11 cellular contexts compared by ENCODE assay signal in genomic region chr20:3935295-3935955, GRCh38. TPM values are rescaled to one million over a fixed set of nuclear protein-coding genes. Genes with fewer than 3 reads are reported as not detected.
DNase-seq lines count a peak whose midpoint lies in the region; ATAC-seq and TF ChIP-seq lines count a peak whose summit lies in the region.
"Had no signal": no experiment of that assay in that cellular context is flagged by ENCODE, and none has a peak within 500 bp of the region (broad histone marks: within the 10 kb centered on the region; RNA-seq: fewer than 3 reads in every experiment).

No MANE protein-coding gene starts in this region.

- H3K4me3 ChIP-seq in DOHH2 (ENCODE audit: low read length) = no peak overlapping the region; the same call in 1 of the 2 replicates
- no peak overlapping the region for H3K4me3 ChIP-seq in adipocyte (ENCODE audit: low read length)
- no peak overlapping the region for H3K4me3 ChIP-seq in left ventricle myocardium inferior
- H3K4me3 ChIP-seq in testis = no peak overlapping the region
- no peak overlapping the region for H3K4me3 ChIP-seq in brain microvascular endothelial cell (ENCODE audit: low read depth, low read length)
- H3K4me3 ChIP-seq: pancreas, SJCRH30 had no signal

- intact Hi-C loops in left ventricle myocardium inferior (cut with micrococcal nuclease) (no loop called here), testis (cut with DNase I; ENCODE audit: low total_unique reads) (no loop called here)

- TF ChIP-seq POLR2A in testis (IDR thresholded peaks at IDR 0.05) = no peak

- H3K9me3 Mint-ChIP-seq in stimulated activated naive B cell treated with anti-CD40 and anti-IgM and Interleukin-4, amounts not matched to agents 10 μg/mL and 1 μg/mL and 100 μg/mL, for 72 hours = peaks cover 0 to 4% of the 10 kb centered on the region in 2 donors

- H4K20me1 ChIP-seq in DOHH2 (ENCODE audit: control insufficient read depth, insufficient read depth, low read depth, low read length) = no peaks in the 10 kb centered on the region

- H3K4me1 ChIP-seq in DOHH2 (ENCODE audit: control insufficient read depth, low read length) (peaks cover 41% of the 10 kb centered on the region), adipocyte (ENCODE audit: control insufficient read depth, insufficient read depth, low read length) (peaks cover 53% of the 10 kb centered on the region), left ventricle myocardium inferior (peaks cover 56% of the 10 kb centered on the region), testis (peaks cover 30% of the 10 kb centered on the region)
- H3K4me1 ChIP-seq: pancreas, SJCRH30 had no signal

- H3K4me1 Mint-ChIP-seq in stimulated activated naive B cell treated with anti-CD40 and anti-IgM and Interleukin-4, amounts not matched to agents 10 μg/mL and 1 μg/mL and 100 μg/mL, for 72 hours = peaks cover 2 to 16% of the 10 kb centered on the region in 2 donors

- H3K27ac Mint-ChIP-seq in stimulated activated naive B cell treated with anti-CD40 and anti-IgM and Interleukin-4, amounts not matched to agents 10 μg/mL and 1 μg/mL and 100 μg/mL, for 72 hours = no peak overlapping the region

- H3K9ac ChIP-seq in adipocyte (ENCODE audit: low read length) = peak overlapping the region; percentile 32

- H3K36me3 Mint-ChIP-seq in stimulated activated naive B cell treated with anti-CD40 and anti-IgM and Interleukin-4, amounts not matched to agents 10 μg/mL and 1 μg/mL and 100 μg/mL, for 72 hours = peaks cover 27 to 32% of the 10 kb centered on the region in 2 donors

- no peaks in the 10 kb centered on the region; the same call in 1 of the 2 replicates for H3F3A ChIP-seq in DOHH2 (ENCODE audit: control insufficient read depth, insufficient read depth)

- H3K79me2 ChIP-seq in DOHH2 (ENCODE audit: control insufficient read depth, low read length) = no peaks in the 10 kb centered on the region

- TF ChIP-seq CTCF in DOHH2 (IDR thresholded peaks at IDR 0.05; ENCODE audit: low read depth, low read length, poor library complexity, severe bottlenecking) (no peak), left ventricle myocardium inferior (IDR thresholded peaks at IDR 0.05; ENCODE audit: borderline replicate concordance) (no peak), testis (IDR thresholded peaks at IDR 0.05) (no peak), brain microvascular endothelial cell (IDR thresholded peaks at IDR 0.05; ENCODE audit: low read depth, low read length, missing control alignments) (no peak)

- H3K27me3 Mint-ChIP-seq in stimulated activated naive B cell treated with anti-CD40 and anti-IgM and Interleukin-4, amounts not matched to agents 10 μg/mL and 1 μg/mL and 100 μg/mL, for 72 hours = no peaks in the 10 kb centered on the region

- no peaks in the 10 kb centered on the region for H3K27me3 ChIP-seq in DOHH2 (ENCODE audit: control insufficient read depth, low read length)
- no peaks in the 10 kb centered on the region for H3K27me3 ChIP-seq in adipocyte (replicated peaks; ENCODE audit: control insufficient read depth, insufficient read depth, low read length)
- H3K27me3 ChIP-seq in left ventricle myocardium inferior (ENCODE audit: low read depth) = no peaks in the 10 kb centered on the region
- no peaks in the 10 kb centered on the region for H3K27me3 ChIP-seq in testis
- no peaks in the 10 kb centered on the region for H3K27me3 ChIP-seq in brain microvascular endothelial cell (replicated peaks)
- H3K27me3 ChIP-seq: pancreas, SJCRH30 had no signal

- H3K27ac ChIP-seq in DOHH2 (ENCODE audit: low read depth, low read length) (peak overlapping the region; percentile 31), left ventricle myocardium inferior (replicated peaks) (peak overlapping the region; percentile 81), testis (peak overlapping the region; percentile 36 to 43), brain microvascular endothelial cell (no peak overlapping the region)
- H3K27ac ChIP-seq: pancreas, SJCRH30 had no signal

- no peaks in the 10 kb centered on the region for H3K9me2 ChIP-seq in DOHH2 (replicated peaks; ENCODE audit: control insufficient read depth, low read length)

- DNase-seq in adipocyte (ENCODE audit: low read depth) = no peak
- peak; percentile 59 for DNase-seq in left ventricle myocardium inferior
- peak; percentile 79 for DNase-seq in testis
- no peak for DNase-seq in stimulated activated naive B cell treated with anti-CD40 and anti-IgM and Interleukin-4, amounts not matched to agents 10 μg/mL and 1 μg/mL and 100 μg/mL, for 72 hours
- DNase-seq in brain microvascular endothelial cell = no peak
- no peak for DNase-seq in RKO (ENCODE audit: low spot score)
- DNase-seq: activated CD4-positive, alpha-beta T cell treated with anti-CD3 and anti-CD28 coated beads, Interleukin-2, amount 50 U/mL, for 4 hours; pancreas; SJCRH30 had no signal

- in situ Hi-C loops in brain microvascular endothelial cell (cut with HindIII; ENCODE audit: low pct_ligation_motif_present, low sequenced_read_pairs) = no loop called here

- H3K36me3 ChIP-seq in DOHH2 (ENCODE audit: control insufficient read depth, low read length) (no peaks in the 10 kb centered on the region), adipocyte (ENCODE audit: control insufficient read depth, insufficient read depth, low read length, severe bottlenecking) (peaks cover 41% of the 10 kb centered on the region), left ventricle myocardium inferior (peaks cover 16% of the 10 kb centered on the region), testis (ENCODE audit: low read depth, missing control alignments) (no peaks in the 10 kb centered on the region), brain microvascular endothelial cell (replicated peaks) (peaks cover 12% of the 10 kb centered on the region)
- H3K36me3 ChIP-seq: pancreas had no signal

- ATAC-seq in stimulated activated naive B cell treated with anti-CD40 and anti-IgM and Interleukin-4, amounts not matched to agents 10 μg/mL and 1 μg/mL and 100 μg/mL, for 72 hours (replicated peaks) = no peak
- ATAC-seq in HG02970 (IDR thresholded peaks at IDR 0.05; ENCODE audit: low FRiP score, unreplicated experiment) = no peak

- H3K4me3 Mint-ChIP-seq in stimulated activated naive B cell treated with anti-CD40 and anti-IgM and Interleukin-4, amounts not matched to agents 10 μg/mL and 1 μg/mL and 100 μg/mL, for 72 hours = no peak overlapping the region

- H3K4me2 ChIP-seq in DOHH2 (ENCODE audit: low read length) = peak overlapping the region; percentile 22

- H3K9me3 ChIP-seq in DOHH2 (ENCODE audit: control insufficient read depth, insufficient read depth, low read length) (no peaks in the 10 kb centered on the region), adipocyte (ENCODE audit: control insufficient read depth, low read length) (peaks cover 8% of the 10 kb centered on the region), left ventricle myocardium inferior (replicated peaks) (peaks cover 4% of the 10 kb centered on the region), testis (no peaks in the 10 kb centered on the region)
- H3K9me3 ChIP-seq: pancreas, SJCRH30 had no signal

- 39 to 40% methylated on average over 6 of the region's 6 CpGs for WGBS in testis, 2 donors

RNA-seq across cellular contexts. Expression of gene PANK2, which starts 46.2 kb away (rescaled TPM):
- total RNA-seq in left ventricle myocardium inferior = 16.4 TPM
- total RNA-seq in testis = 10 to 100 TPM; 63.4 to 71.2 TPM
- 57.9 TPM for polyA plus RNA-seq in testis (ENCODE audit: insufficient read depth, low read depth, low replicate concordance)

Comparison
In these comparisons a context has a peak if more than half of its experiments do, and no peak if none do; other contexts are left out.
1. DNase-seq: peak in left ventricle myocardium inferior (single experiment) and testis (single experiment); none in adipocyte (single experiment), stimulated activated naive B cell treated with anti-CD40 and anti-IgM and Interleukin-4, amounts not matched to agents 10 μg/mL and 1 μg/mL and 100 μg/mL, for 72 hours (single experiment), brain microvascular endothelial cell (single experiment) and RKO (single experiment).